ENCODE assay signal across 18 cellular contexts in genomic region chr20:54148947-54149764, GRCh38. TPM values are rescaled to one million over a fixed set of nuclear protein-coding genes. Genes with fewer than 3 reads are reported as not detected.
A peak's percentile ranks its signal among the peaks of the same experiment; 100 is the strongest.
DNase-seq lines count a peak whose midpoint lies in the region; ATAC-seq and TF ChIP-seq lines count a peak whose summit lies in the region.
"Had no signal": no experiment of that assay in that cellular context is flagged by ENCODE, and none has a peak within 500 bp of the region (broad histone marks: within the 10 kb centered on the region; RNA-seq: fewer than 3 reads in every experiment).

No MANE protein-coding gene starts in this region.

- DNase-seq in H4 (ENCODE audit: low spot score): peak; percentile 41
- DNase-seq in NCI-H2029 (lab: John Stamatoyannopoulos, UW): peak; percentile 44
- peak; percentile 35 for DNase-seq in MCF 10A (ENCODE audit: unreplicated experiment)
- DNase-seq in mucosa of descending colon: peak in 1 of 3 donors; percentile 94
- DNase-seq in spleen: no peak
- no peak for DNase-seq in cortex of kidney (lab: John Stamatoyannopoulos, UW)
- no peak for DNase-seq in T-helper 9 cell
- DNase-seq in suprapubic skin (ENCODE audit: low spot score in 2 of 2): no peak
- DNase-seq: activated CD4-positive, alpha-beta T cell treated with anti-CD3 and anti-CD28 coated beads, Interleukin-2, amount 10 ng/mL, durations not matched to agents 24 days and 14 days; activated T-cell treated with anti-CD3 and anti-CD28 coated beads, Interleukin-2, amount 50 U/mL, for 4 hours; naive thymus-derived CD8-positive, alpha-beta T cell; NCI-H1092; NCI-H524; T-helper 2 cell had no signal

- no TSS peak for BruUV-seq in MCF 10A (replicated peaks; lab: Mats Ljungman, UMichigan)

- POLR2A ChIA-PET in MCF 10A (lab: Yijun Ruan, JAX): interaction anchor here (0.6 to 1.9 kb wide), 3 partner anchors 10 to 26 kb away, joined by 3 to 14 read pairs (median 6); no protein-coding TSS in a partner anchor

- TF ChIP-seq CTCF in MCF 10A (IDR thresholded peaks at IDR 0.05; ENCODE audit: unreplicated experiment) (no peak), mucosa of descending colon (IDR thresholded peaks at IDR 0.05) (no peak), spleen (IDR thresholded peaks at IDR 0.05 in 8 of 11, conservative IDR thresholded peaks at IDR 0.05 in 3 of 11) (no peak), suprapubic skin (IDR thresholded peaks at IDR 0.05) (no peak)

- H3K4me1 Mint-ChIP-seq in MCF 10A (ENCODE audit: insufficient read depth, unreplicated experiment): peaks cover 6% of the 10 kb centered on the region
- H3K4me1 Mint-ChIP-seq: activated CD4-positive, alpha-beta T cell treated with anti-CD3 and anti-CD28 coated beads, Interleukin-2, amount 10 ng/mL, durations not matched to agents 24 days and 14 days; naive thymus-derived CD8-positive, alpha-beta T cell had no signal

- H3K36me3 Mint-ChIP-seq in MCF 10A (ENCODE audit: insufficient read depth, unreplicated experiment): no peaks in the 10 kb centered on the region
- H3K36me3 Mint-ChIP-seq: naive thymus-derived CD8-positive, alpha-beta T cell had no signal

- H3K27me3 ChIP-seq in spleen (replicated peaks in 1 of 7) (peaks cover 0 to 26% (median 0%) of the 10 kb centered on the region in 7 donors), suprapubic skin (no peaks in the 10 kb centered on the region)
- H3K27me3 ChIP-seq: BLaER1 treated with 17β-estradiol and CSF1 and Interleukin-3, amounts not matched to agents 10 nM and 100 nM had no signal

- H3K9me3 Mint-ChIP-seq in MCF 10A (ENCODE audit: unreplicated experiment): no peaks in the 10 kb centered on the region
- H3K9me3 Mint-ChIP-seq: activated CD4-positive, alpha-beta T cell treated with anti-CD3 and anti-CD28 coated beads, Interleukin-2, amount 10 ng/mL, durations not matched to agents 24 days and 14 days; activated T-cell treated with anti-CD3 and anti-CD28 coated beads, Interleukin-2, amount 50 U/mL, for 4 hours; naive thymus-derived CD8-positive, alpha-beta T cell had no signal

- H3K27me3 Mint-ChIP-seq in MCF 10A (ENCODE audit: insufficient read depth, unreplicated experiment): no peaks in the 10 kb centered on the region

- peak; percentile 99 for ATAC-seq in mucosa of descending colon
- ATAC-seq: activated T-cell treated with anti-CD3 and anti-CD28 coated beads, Interleukin-2, amount 50 U/mL, for 4 hours; naive thymus-derived CD8-positive, alpha-beta T cell had no signal

- no peak overlapping the region for H3K4me3 Mint-ChIP-seq in MCF 10A (ENCODE audit: unreplicated experiment)
- H3K4me3 Mint-ChIP-seq: activated CD4-positive, alpha-beta T cell treated with anti-CD3 and anti-CD28 coated beads, Interleukin-2, amount 10 ng/mL, durations not matched to agents 24 days and 14 days; activated T-cell treated with anti-CD3 and anti-CD28 coated beads, Interleukin-2, amount 50 U/mL, for 4 hours; naive thymus-derived CD8-positive, alpha-beta T cell had no signal

- no peaks in the 10 kb centered on the region for H3K36me3 ChIP-seq in mucosa of descending colon (ENCODE audit: low read depth)
- no peaks in the 10 kb centered on the region for H3K36me3 ChIP-seq in spleen
- no peaks in the 10 kb centered on the region for H3K36me3 ChIP-seq in suprapubic skin
- H3K36me3 ChIP-seq: adrenal gland; BLaER1 treated with 17β-estradiol and CSF1 and Interleukin-3, amounts not matched to agents 10 nM and 100 nM; thoracic aorta had no signal

- WGBS in spleen, 5 donors: 39 to 55% (median 51%) methylated on average over 7 of the region's 7 CpGs
- 30% methylated on average over 7 of the region's 7 CpGs for WGBS in suprapubic skin

- CTCF ChIA-PET in MCF 10A (lab: Yijun Ruan, JAX): interaction anchor here (0.6 to 1.9 kb wide), 8 partner anchors 8 to 1233 kb away, joined by 3 to 11 read pairs (median 4); no protein-coding TSS in a partner anchor

- TF ChIP-seq POLR2A in spleen (IDR thresholded peaks at IDR 0.05) (no peak), suprapubic skin (IDR thresholded peaks at IDR 0.05) (no peak)

- H3K4me3 ChIP-seq in mucosa of descending colon (no peak overlapping the region), spleen (no peak overlapping the region), suprapubic skin (no peak overlapping the region)
- H3K4me3 ChIP-seq: adrenal gland; BLaER1 treated with 17β-estradiol and CSF1 and Interleukin-3, amounts not matched to agents 10 nM and 100 nM; thoracic aorta had no signal

- H3K9me3 ChIP-seq in mucosa of descending colon: no peaks in the 10 kb centered on the region
- no peaks in the 10 kb centered on the region for H3K9me3 ChIP-seq in spleen
- H3K9me3 ChIP-seq in suprapubic skin: no peaks in the 10 kb centered on the region
- H3K9me3 ChIP-seq: adrenal gland; BLaER1 treated with 17β-estradiol and CSF1 and Interleukin-3, amounts not matched to agents 10 nM and 100 nM; thoracic aorta had no signal

- no peak overlapping the region for H3K27ac Mint-ChIP-seq in MCF 10A (ENCODE audit: low read depth, unreplicated experiment)
- H3K27ac Mint-ChIP-seq: activated CD4-positive, alpha-beta T cell treated with anti-CD3 and anti-CD28 coated beads, Interleukin-2, amount 10 ng/mL, durations not matched to agents 24 days and 14 days; naive thymus-derived CD8-positive, alpha-beta T cell had no signal

- H3K4me1 ChIP-seq in mucosa of descending colon (ENCODE audit: low read depth): no peaks in the 10 kb centered on the region
- H3K4me1 ChIP-seq in spleen: no peaks in the 10 kb centered on the region
- peaks cover 10% of the 10 kb centered on the region for H3K4me1 ChIP-seq in suprapubic skin
- H3K4me1 ChIP-seq: adrenal gland; BLaER1 treated with 17β-estradiol and CSF1 and Interleukin-3, amounts not matched to agents 10 nM and 100 nM had no signal

- TF ChIP-seq EP300 in suprapubic skin (IDR thresholded peaks at IDR 0.05): no peak

- no peak overlapping the region for H3K27ac ChIP-seq in spleen
- no peak overlapping the region for H3K27ac ChIP-seq in suprapubic skin
- H3K27ac ChIP-seq: adrenal gland; BLaER1 treated with 17β-estradiol and CSF1 and Interleukin-3, amounts not matched to agents 10 nM and 100 nM; thoracic aorta had no signal

- intact Hi-C loops in MCF 10A (cut with micrococcal nuclease): no loop called here
- intact Hi-C loops in mucosa of descending colon (cut with DNase I, micrococcal nuclease): no loop called here
- intact Hi-C loops in spleen (cut with DNase I; ENCODE audit: low total_unique reads): no loop called here

RNA-seq across cellular contexts. Expression of gene CYP24A1, which starts 24.6 kb away (rescaled TPM):
- total RNA-seq in H4 (2014; rRNA removed; shearing (Covaris generic)): 0.95 TPM in 1 of 2 replicates, not detected in the other
- 0.28 and 0.34 TPM in 2 replicates for total RNA-seq in MCF 10A (2022)
- total RNA-seq in mucosa of descending colon: not detected
- total RNA-seq in spleen: not detected
- polyA plus RNA-seq in spleen: not detected
- 1 to 10 TPM in 3 of 4 donors, not detected in 1; 1.0 to 2.5 (median 1.5) TPM for total RNA-seq in suprapubic skin
- total RNA-seq: activated CD4-positive, alpha-beta T cell treated with anti-CD3 and anti-CD28 coated beads, Interleukin-2, amount 10 ng/mL, durations not matched to agents 24 days and 14 days; activated T-cell treated with anti-CD3 and anti-CD28 coated beads, Interleukin-2, amount 50 U/mL, for 4 hours; adrenal gland; pulmonary artery endothelial cell; thoracic aorta had no signal
- polyA plus RNA-seq: naive thymus-derived CD8-positive, alpha-beta T cell had no signal

RNA-seq across cellular contexts. Expression of gene PFDN4, which starts 58.7 kb away (rescaled TPM):
- total RNA-seq in H4 (2014; rRNA removed; shearing (Covaris generic)): 147 and 169 TPM in 2 replicates
- total RNA-seq in MCF 10A (2022) (37.0 and 45.4 TPM in 2 replicates), mucosa of descending colon (10 to 100 TPM; 11.1 to 23.4 (median 22.0) TPM), spleen (10 to 100 TPM; 14.1 to 74.4 (median 20.4) TPM), suprapubic skin (10 to 100 TPM; 33.2 to 48.7 (median 42.0) TPM)
- polyA plus RNA-seq in spleen: 10 to 100 TPM; 59.3 to 73.5 (median 59.7) TPM

Comparison
In these comparisons a context has a peak if more than half of its experiments do, and no peak if none do; other contexts are left out.
1. DNase-seq: peak in H4 (single experiment), NCI-H2029 (single experiment) and MCF 10A (single experiment); none in spleen (single experiment), cortex of kidney (single experiment), T-helper 9 cell (single experiment) and suprapubic skin (0 of 2).